In genomic region chr7:94253696-94254095, GRCh38 we compare ENCODE assay signal across 22 cellular contexts.
"Had no signal": no experiment of that assay in that cellular context is flagged by ENCODE, and none has a peak within 500 bp of the region (broad histone marks: within the 10 kb centered on the region; RNA-seq: fewer than 3 reads in every experiment).

No MANE protein-coding gene starts in this region.

- DNase-seq: effector CD4-positive, alpha-beta T cell; endodermal cell; heart left ventricle; hippocampal formation; kidney glomerular epithelial cell; mesendoderm; naive thymus-derived CD4-positive, alpha-beta T cell; posterior cingulate gyrus; sigmoid colon; stimulated activated CD4-positive, alpha-beta T cell treated with anti-CD3 and anti-CD28 coated beads, Interleukin-2, amount 100 ng/mL, for 24 hours; stimulated activated CD4-positive, alpha-beta T cell treated with anti-CD3 and anti-CD28 coated beads, Interleukin-4, amount 100 ng/mL, for 4 hours; stimulated activated naive CD8-positive, alpha-beta T cell treated with anti-CD3 and anti-CD28 coated beads, Interleukin-15, Interleukin-2, amounts not matched to agents 100 U/mL and 50 U/mL, for 24 hours; thyroid gland; upper lobe of left lung had no signal

- H3K4me1 Mint-ChIP-seq: naive thymus-derived CD4-positive, alpha-beta T cell had no signal

- H3K27me3 ChIP-seq: heart left ventricle, neutrophil, right atrium auricular region, sigmoid colon, suprapubic skin, thyroid gland, upper lobe of left lung, vagina had no signal

- H3K9me3 Mint-ChIP-seq: naive thymus-derived CD4-positive, alpha-beta T cell had no signal

- H3K4me1 ChIP-seq: heart left ventricle, right atrium auricular region, sigmoid colon, thyroid gland, upper lobe of left lung, vagina had no signal

- ATAC-seq: heart left ventricle; naive thymus-derived CD4-positive, alpha-beta T cell; stimulated activated naive CD8-positive, alpha-beta T cell treated with anti-CD3 and anti-CD28 coated beads, Interleukin-15, Interleukin-2, amounts not matched to agents 100 U/mL and 50 U/mL, for 24 hours had no signal

- H3K9me3 ChIP-seq: neutrophil, right atrium auricular region, sigmoid colon, suprapubic skin, thyroid gland, upper lobe of left lung, vagina had no signal

- H3K36me3 Mint-ChIP-seq: naive thymus-derived CD4-positive, alpha-beta T cell had no signal

- H3K4me3 ChIP-seq: coronary artery, heart left ventricle, right atrium auricular region, sigmoid colon, skin epidermis, suprapubic skin, thyroid gland, upper lobe of left lung, vagina had no signal

- H3K27ac ChIP-seq: coronary artery, heart left ventricle, neutrophil, right atrium auricular region, sigmoid colon, skin epidermis, suprapubic skin, thyroid gland, upper lobe of left lung, vagina had no signal

- H3K36me3 ChIP-seq: heart left ventricle, neutrophil, right atrium auricular region, sigmoid colon, suprapubic skin, thyroid gland, upper lobe of left lung, vagina had no signal

- FAIRE-seq: frontal cortex, islet of Langerhans had no signal

- H3K27ac Mint-ChIP-seq: endodermal cell; naive thymus-derived CD4-positive, alpha-beta T cell had no signal

- H3K4me3 Mint-ChIP-seq: endodermal cell; naive thymus-derived CD4-positive, alpha-beta T cell had no signal
